Comparison of ENCODE assay signal across 1 cellular context in genomic region chr1:203307690-203308126, GRCh38.
A peak's percentile ranks its signal among the peaks of the same experiment; 100 is the strongest.
TF ChIP-seq lines count a peak whose summit lies in the region.

No MANE protein-coding gene starts in this region.

TF ChIP-seq in GM12878, 131 proteins besides CTCF, POLR2A, EP300 and RAD21:
- TF ChIP-seq IKZF1 (conservative IDR thresholded peaks at IDR 0.05) (no peak), POLR2AphosphoS5 (IDR thresholded peaks at IDR 0.05; ENCODE audit: low read length) (0 out of 2 replicates have a peak, but pooled peaks have one; percentile 1), MEF2A (IDR thresholded peaks at IDR 0.05; ENCODE audit: insufficient read depth, low read depth, low read length) (no peak), PML (IDR thresholded peaks at IDR 0.05; ENCODE audit: low read length) (peak; percentile 20; the same call in 1 of the 2 replicates), RUNX3 (IDR thresholded peaks at IDR 0.05; ENCODE audit: low read length) (0 out of 2 replicates have a peak, but pooled peaks have one; percentile 0), WRNIP1 (IDR thresholded peaks at IDR 0.05; ENCODE audit: borderline replicate concordance, low read depth, low read length) (peak; percentile 19; the same call in 1 of the 2 replicates), POLR2AphosphoS2 (IDR thresholded peaks at IDR 0.05; ENCODE audit: low read depth, low read length) (0 out of 2 replicates have a peak, but pooled peaks have one; percentile 28)
